Comparison of ENCODE assay signal across 10 cellular contexts in the genomic region with DNA sequence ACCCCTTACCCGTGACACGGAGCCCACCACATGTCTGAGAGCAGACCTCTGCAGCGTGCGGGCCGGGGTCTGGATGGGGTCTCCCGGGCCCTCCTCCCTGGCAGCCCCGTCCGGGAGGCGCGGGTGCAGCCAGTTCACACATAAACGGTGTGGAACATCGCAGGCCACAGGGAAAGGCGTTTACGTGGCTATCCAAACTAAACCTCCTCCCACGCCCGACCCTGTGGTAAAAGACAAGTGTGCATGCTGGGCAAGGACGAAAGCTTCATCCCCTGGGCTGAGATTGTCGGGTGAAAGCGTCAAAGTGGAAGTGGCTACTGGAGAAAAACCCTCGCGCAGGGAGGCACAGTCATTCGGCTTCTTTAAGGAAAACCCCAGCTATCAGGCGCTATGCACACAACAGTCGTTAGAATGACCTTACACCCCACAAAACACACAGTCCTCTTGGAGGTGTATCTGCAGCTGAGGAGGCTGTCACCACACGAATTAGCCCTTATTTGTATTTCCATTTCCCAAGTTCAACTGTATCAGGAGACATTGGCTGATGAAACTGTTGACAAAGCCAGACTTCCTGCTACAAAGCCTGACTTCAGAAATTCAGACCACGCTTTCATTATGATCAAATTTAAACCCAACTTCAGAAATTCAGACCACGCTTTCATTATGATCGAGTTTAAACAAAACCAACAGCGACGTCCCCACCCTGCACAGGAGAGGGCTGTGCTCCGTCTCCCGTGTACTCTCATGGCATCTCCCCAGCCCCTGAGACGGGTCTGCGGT.
DNase-seq lines count a peak whose midpoint lies in the region; ATAC-seq lines count a peak whose summit lies in the region.
"Had no signal": no experiment of that assay in that cellular context is flagged by ENCODE, and none has a peak within 500 bp of the region (broad histone marks: within the 10 kb centered on the region; RNA-seq: fewer than 3 reads in every experiment).

No MANE protein-coding gene starts in this region.

- DNase-seq in activated T-cell treated with anti-CD3 and anti-CD28 coated beads, Interleukin-2, amount 50 U/mL, for 24 hours: no peak
- DNase-seq in activated T-cell treated with anti-CD3 and anti-CD28 coated beads, Interleukin-2, amount 50 U/mL, for 1 hour: no peak
- DNase-seq in activated T-cell treated with anti-CD3 and anti-CD28 coated beads, Interleukin-2, amount 50 U/mL, for 48 hours: peak; percentile 60
- DNase-seq in stimulated activated effector memory CD8-positive, alpha-beta T cell treated with anti-CD3 and anti-CD28 coated beads, Interleukin-12 subunit alpha, Interleukin-12 subunit beta, amount 100 ng/mL, for 72 hours (ENCODE audit: low spot score in 2 of 2): peak; percentile 27 to 82
- no peak for DNase-seq in NCI-H2081 treated with DMSO at 0.1 percent for 48 hours (lab: John Stamatoyannopoulos, UW)
- DNase-seq in NAMALWA (ENCODE audit: low spot score): no peak
- DNase-seq: NCI-H774 had no signal

- ATAC-seq in HG02610 (IDR thresholded peaks at IDR 0.05; ENCODE audit: unreplicated experiment) (peak; percentile 58), HG03108 (IDR thresholded peaks at IDR 0.05; ENCODE audit: unreplicated experiment) (no peak)
- peak; percentile 90 for ATAC-seq in stimulated activated effector memory CD8-positive, alpha-beta T cell treated with anti-CD3 and anti-CD28 coated beads, Interleukin-12 subunit alpha, Interleukin-12 subunit beta, amount 100 ng/mL, for 72 hours

- H3K4me3 Mint-ChIP-seq in activated T-cell treated with anti-CD3 and anti-CD28 coated beads, Interleukin-2, amount 50 U/mL, for 24 hours: peak overlapping the region; percentile 41
- peak overlapping the region; percentile 70 for H3K4me3 Mint-ChIP-seq in stimulated activated effector memory CD8-positive, alpha-beta T cell treated with anti-CD3 and anti-CD28 coated beads, Interleukin-12 subunit alpha, Interleukin-12 subunit beta, amount 100 ng/mL, for 72 hours

- H3K27me3 Mint-ChIP-seq in activated T-cell treated with anti-CD3 and anti-CD28 coated beads, Interleukin-2, amount 50 U/mL, for 24 hours: no peaks in the 10 kb centered on the region
- H3K27me3 Mint-ChIP-seq: progenitor cell of endocrine pancreas had no signal

- peaks cover 35% of the 10 kb centered on the region for H3K4me1 Mint-ChIP-seq in activated T-cell treated with anti-CD3 and anti-CD28 coated beads, Interleukin-2, amount 50 U/mL, for 24 hours (ENCODE audit: low read depth)
- H3K4me1 Mint-ChIP-seq in stimulated activated effector memory CD8-positive, alpha-beta T cell treated with anti-CD3 and anti-CD28 coated beads, Interleukin-12 subunit alpha, Interleukin-12 subunit beta, amount 100 ng/mL, for 72 hours: peaks cover 38% of the 10 kb centered on the region

- peak overlapping the region; percentile 88 for H3K27ac Mint-ChIP-seq in activated T-cell treated with anti-CD3 and anti-CD28 coated beads, Interleukin-2, amount 50 U/mL, for 24 hours
- H3K27ac Mint-ChIP-seq in stimulated activated effector memory CD8-positive, alpha-beta T cell treated with anti-CD3 and anti-CD28 coated beads, Interleukin-12 subunit alpha, Interleukin-12 subunit beta, amount 100 ng/mL, for 72 hours: peak overlapping the region; percentile 84
- H3K27ac Mint-ChIP-seq: progenitor cell of endocrine pancreas had no signal

- H3K36me3 Mint-ChIP-seq in activated T-cell treated with anti-CD3 and anti-CD28 coated beads, Interleukin-2, amount 50 U/mL, for 24 hours (ENCODE audit: low read depth): peaks cover 15% of the 10 kb centered on the region
- H3K36me3 Mint-ChIP-seq in stimulated activated effector memory CD8-positive, alpha-beta T cell treated with anti-CD3 and anti-CD28 coated beads, Interleukin-12 subunit alpha, Interleukin-12 subunit beta, amount 100 ng/mL, for 72 hours: no peaks in the 10 kb centered on the region

- H3K9me3 Mint-ChIP-seq in activated T-cell treated with anti-CD3 and anti-CD28 coated beads, Interleukin-2, amount 50 U/mL, for 24 hours: no peaks in the 10 kb centered on the region
- H3K9me3 Mint-ChIP-seq in stimulated activated effector memory CD8-positive, alpha-beta T cell treated with anti-CD3 and anti-CD28 coated beads, Interleukin-12 subunit alpha, Interleukin-12 subunit beta, amount 100 ng/mL, for 72 hours: no peaks in the 10 kb centered on the region

Comparison
In these comparisons a context has a peak if more than half of its experiments do, and no peak if none do; other contexts are left out.
1. DNase-seq: peak in activated T-cell treated with anti-CD3 and anti-CD28 coated beads, Interleukin-2, amount 50 U/mL, for 48 hours (2 of 2) and stimulated activated effector memory CD8-positive, alpha-beta T cell treated with anti-CD3 and anti-CD28 coated beads, Interleukin-12 subunit alpha, Interleukin-12 subunit beta, amount 100 ng/mL, for 72 hours (2 of 2); none in activated T-cell treated with anti-CD3 and anti-CD28 coated beads, Interleukin-2, amount 50 U/mL, for 24 hours (single experiment), activated T-cell treated with anti-CD3 and anti-CD28 coated beads, Interleukin-2, amount 50 U/mL, for 1 hour (single experiment), NCI-H2081 treated with DMSO at 0.1 percent for 48 hours (single experiment) and NAMALWA (single experiment).